9 cellular contexts compared by ENCODE assay signal in genomic region chr12:80412343-80412953, GRCh38. TPM values are rescaled to one million over a fixed set of nuclear protein-coding genes. Genes with fewer than 3 reads are reported as not detected.
A peak's percentile ranks its signal among the peaks of the same experiment; 100 is the strongest.
DNase-seq lines count a peak whose midpoint lies in the region; ATAC-seq, FAIRE-seq and TF ChIP-seq lines count a peak whose summit lies in the region.
"Had no signal": no experiment of that assay in that cellular context is flagged by ENCODE, and none has a peak within 500 bp of the region (broad histone marks: within the 10 kb centered on the region; RNA-seq: fewer than 3 reads in every experiment).

No MANE protein-coding gene starts in this region.

- H3K4me3 Mint-ChIP-seq in T-helper 17 cell: no peak overlapping the region
- H3K4me3 Mint-ChIP-seq: central memory CD8-positive, alpha-beta T cell had no signal

- no peaks in the 10 kb centered on the region for H3K4me1 Mint-ChIP-seq in T-helper 17 cell
- H3K4me1 Mint-ChIP-seq: central memory CD8-positive, alpha-beta T cell had no signal

- FAIRE-seq in frontal cortex (lab: Jason Lieb, UNC): peak; percentile 91

- DNase-seq in A172 (ENCODE audit: low spot score) (peak; percentile 40), NCI-H146 (lab: John Stamatoyannopoulos, UW) (peak; percentile 79), SW480 (ENCODE audit: low spot score) (peak; percentile 53), frontal cortex (ENCODE audit: low spot score in 2 of 2) (no peak), retinal pigment epithelial cell (ENCODE audit: low read depth) (no peak), T-helper 17 cell (no peak)

- H3K27me3 Mint-ChIP-seq in T-helper 17 cell: no peaks in the 10 kb centered on the region
- H3K27me3 Mint-ChIP-seq: central memory CD8-positive, alpha-beta T cell had no signal

- no peaks in the 10 kb centered on the region for H3K36me3 Mint-ChIP-seq in T-helper 17 cell (ENCODE audit: low read depth)

- no peak overlapping the region for H3K27ac Mint-ChIP-seq in T-helper 17 cell

- TF ChIP-seq CTCF in retinal pigment epithelial cell (conservative IDR thresholded peaks at IDR 0.05; ENCODE audit: low read depth, low read length): peak; percentile 70

- H3K4me3 ChIP-seq in retinal pigment epithelial cell (ENCODE audit: low read length): no peak overlapping the region

- H3K9me3 ChIP-seq in T-helper 17 cell (ENCODE audit: control insufficient read depth, low read length, poor library complexity, severe bottlenecking): no peaks in the 10 kb centered on the region

- peak; percentile 80 for ATAC-seq in GM18502 (IDR thresholded peaks at IDR 0.05; ENCODE audit: poor library complexity, unreplicated experiment)
- ATAC-seq in HG02884 (IDR thresholded peaks at IDR 0.05; ENCODE audit: unreplicated experiment): peak; percentile 69
- ATAC-seq in T-helper 17 cell: no peak

RNA-seq across cellular contexts. Expression of gene PTPRQ, which starts 31.6 kb away (rescaled TPM):
- total RNA-seq in A172 (2014; rRNA removed; shearing (Covaris generic)): 0.02 and 0.12 TPM in 2 replicates
- total RNA-seq in frontal cortex (0.82 TPM), T-helper 17 cell (not detected)

Comparison
In these comparisons a context has a peak if more than half of its experiments do, and no peak if none do; other contexts are left out.
1. DNase-seq: peak in A172 (single experiment), NCI-H146 (single experiment) and SW480 (single experiment); none in frontal cortex (0 of 2), retinal pigment epithelial cell (single experiment) and T-helper 17 cell (0 of 3).